In the genomic region with DNA sequence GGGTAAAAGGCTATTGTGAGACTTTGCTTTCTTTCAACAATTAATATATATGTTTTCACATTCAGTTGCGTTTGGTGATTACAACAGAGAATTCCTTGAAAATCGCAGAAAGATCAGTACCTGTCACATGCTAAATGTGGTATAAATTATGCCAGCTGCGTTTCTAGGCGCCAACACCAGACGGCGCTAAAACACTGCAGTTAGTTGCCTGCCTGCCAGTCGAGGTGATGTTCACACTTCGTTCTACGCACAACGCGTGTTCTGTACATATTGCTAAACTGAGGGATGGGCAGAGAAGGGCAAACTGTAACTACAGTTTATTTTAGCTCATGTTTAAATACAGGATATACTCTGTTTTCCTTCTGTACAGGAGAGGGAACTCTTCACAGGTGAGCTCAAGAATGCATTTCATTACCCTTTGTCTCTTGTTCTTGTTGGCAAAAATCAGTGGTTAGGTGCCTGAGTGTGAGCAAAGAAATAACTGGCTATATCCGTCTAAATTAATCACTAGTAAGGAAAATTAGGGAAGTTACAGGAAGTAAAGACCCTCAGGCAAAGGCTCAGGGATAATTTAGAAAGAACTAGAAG, we compare ENCODE assay signal across 8 cellular contexts.
A peak's percentile ranks its signal among the peaks of the same experiment; 100 is the strongest.
DNase-seq lines count a peak whose midpoint lies in the region; ATAC-seq and TF ChIP-seq lines count a peak whose summit lies in the region.

No MANE protein-coding gene starts in this region.

- no peaks in the 10 kb centered on the region for H3K36me3 Mint-ChIP-seq in T-helper 17 cell (ENCODE audit: low read depth)

- peak; percentile 97 for TF ChIP-seq CTCF in RWPE1 (conservative IDR thresholded peaks at IDR 0.05; ENCODE audit: low read depth)

- H3K4me2 ChIP-seq in mesendoderm (ENCODE audit: low read length) = no peak overlapping the region

- no peak overlapping the region for H4K5ac ChIP-seq in mesendoderm (ENCODE audit: low read length)

- ATAC-seq in HG03432 (IDR thresholded peaks at IDR 0.05; ENCODE audit: unreplicated experiment) = peak; percentile 66
- no peak for ATAC-seq in GM18867 (IDR thresholded peaks at IDR 0.05; ENCODE audit: unreplicated experiment)
- no peak for ATAC-seq in T-helper 17 cell

- peak in 2 of 3 experiments; percentile 1 to 2 for DNase-seq in activated CD8-positive, alpha-beta memory T cell treated with anti-CD3 and anti-CD28 coated beads for 48 hours (ENCODE audit: low read depth in 2 of 3, low spot score in 2 of 3)
- no peak for DNase-seq in activated CD8-positive, alpha-beta memory T cell treated with anti-CD3 and anti-CD28 coated beads for 24 hours
- DNase-seq in RWPE1 (ENCODE audit: low spot score) = peak; percentile 46
- peak; percentile 63 for DNase-seq in mesendoderm
- DNase-seq in T-helper 17 cell = no peak

- peak overlapping the region; percentile 63 for H3K4me3 ChIP-seq in endocrine pancreas (ENCODE audit: control insufficient read depth, insufficient read depth, low read length)
- H3K4me3 ChIP-seq in mesendoderm (ENCODE audit: low read length) = no peak overlapping the region

- H2AK5ac ChIP-seq in mesendoderm (ENCODE audit: low read length) = no peak overlapping the region

- H3K27ac ChIP-seq in RWPE1 = no peak overlapping the region
- no peak overlapping the region for H3K27ac ChIP-seq in mesendoderm (ENCODE audit: low read depth, low read length)

- no peak overlapping the region for H3K9ac ChIP-seq in endocrine pancreas (ENCODE audit: control insufficient read depth, insufficient read depth, low read length)
- no peak overlapping the region for H3K9ac ChIP-seq in mesendoderm (ENCODE audit: low read length)

- no peaks in the 10 kb centered on the region for H3K79me2 ChIP-seq in mesendoderm (ENCODE audit: control insufficient read depth, insufficient read depth, low read length)

- no peak overlapping the region for H3K18ac ChIP-seq in mesendoderm (ENCODE audit: low read length)

- CTCF ChIA-PET in RWPE1 (lab: Yijun Ruan, JAX) = interaction anchor here (0.6 to 1.7 kb wide), 12 partner anchors 10 to 1227 kb away, joined by 3 to 12 read pairs (median 4); no protein-coding TSS in a partner anchor

- H3K79me1 ChIP-seq in mesendoderm (ENCODE audit: low read length) = no peaks in the 10 kb centered on the region

- no peaks in the 10 kb centered on the region for H3K4me1 Mint-ChIP-seq in T-helper 17 cell

- H2BK15ac ChIP-seq in mesendoderm (replicated peaks; ENCODE audit: low read depth) = no peak overlapping the region

- WGBS in mesendoderm (ENCODE audit: extremely low coverage, insufficient coverage, low lambda C conversion rate) = no CpG with 5 or more reads among the region's 12 CpGs

- H3K9me3 ChIP-seq in endocrine pancreas (ENCODE audit: control insufficient read depth, low read length) = no peaks in the 10 kb centered on the region
- no peaks in the 10 kb centered on the region for H3K9me3 ChIP-seq in T-helper 17 cell (ENCODE audit: control insufficient read depth, low read length, poor library complexity, severe bottlenecking)

- H2BK5ac ChIP-seq in mesendoderm (ENCODE audit: low read length) = no peak overlapping the region

- H3K23ac ChIP-seq in mesendoderm (ENCODE audit: low read length) = no peak overlapping the region

- no peak overlapping the region for H3K4ac ChIP-seq in mesendoderm (ENCODE audit: low read depth, low read length)

- H3K27me3 ChIP-seq in endocrine pancreas (ENCODE audit: control insufficient read depth, insufficient read depth, low read length) (no peaks in the 10 kb centered on the region), mesendoderm (ENCODE audit: insufficient read depth, low read length, poor library complexity) (no peaks in the 10 kb centered on the region)

- H3K4me3 Mint-ChIP-seq in T-helper 17 cell = no peak overlapping the region

- H3K27me3 Mint-ChIP-seq in T-helper 17 cell = no peaks in the 10 kb centered on the region

- H3K27ac Mint-ChIP-seq in T-helper 17 cell = no peak overlapping the region

- H3K36me3 ChIP-seq in endocrine pancreas (ENCODE audit: control insufficient read depth, insufficient read depth, low read length) (no peaks in the 10 kb centered on the region), mesendoderm (ENCODE audit: control insufficient read depth, insufficient read depth, low read length) (no peaks in the 10 kb centered on the region)

- no peak overlapping the region for H3K56ac ChIP-seq in mesendoderm (ENCODE audit: low read length)

- H3K4me1 ChIP-seq in endocrine pancreas (ENCODE audit: control insufficient read depth, insufficient read depth, low read length) (peaks cover 10% of the 10 kb centered on the region), mesendoderm (ENCODE audit: control insufficient read depth, low read depth, low read length) (no peaks in the 10 kb centered on the region)

- POLR2A ChIA-PET in RWPE1 (lab: Yijun Ruan, JAX; ENCODE audit: low non-redundant PET) = no interaction called here

- H4K8ac ChIP-seq in mesendoderm (ENCODE audit: low read depth, low read length) = no peak overlapping the region

- H2BK120ac ChIP-seq in mesendoderm (ENCODE audit: low read depth, low read length) = no peak overlapping the region

Comparison
In these comparisons a context has a peak if more than half of its experiments do, and no peak if none do; other contexts are left out.
1. DNase-seq: peak in activated CD8-positive, alpha-beta memory T cell treated with anti-CD3 and anti-CD28 coated beads for 48 hours (2 of 3), RWPE1 (single experiment) and mesendoderm (single experiment); none in activated CD8-positive, alpha-beta memory T cell treated with anti-CD3 and anti-CD28 coated beads for 24 hours (single experiment) and T-helper 17 cell (0 of 3).